Comparison of ENCODE assay signal across 9 cellular contexts in genomic region chr19:9362905-9363304, GRCh38. TPM values are rescaled to one million over a fixed set of nuclear protein-coding genes. Genes with fewer than 3 reads are reported as not detected.
DNase-seq lines count a peak whose midpoint lies in the region; ATAC-seq and TF ChIP-seq lines count a peak whose summit lies in the region.
"Had no signal": no experiment of that assay in that cellular context is flagged by ENCODE, and none has a peak within 500 bp of the region (broad histone marks: within the 10 kb centered on the region; RNA-seq: fewer than 3 reads in every experiment).

Gene ZNF177, plus strand, starts transcription at chr19:9363013. Its CDS starts 15,299 bp downstream, at chr19:9378312.

- H3K4me3 ChIP-seq in endocrine pancreas (ENCODE audit: control insufficient read depth, insufficient read depth, low read length) (peak within 1 kb of the TSS; percentile 4), parathyroid adenoma (ENCODE audit: low read depth, low read length) (peak within 1 kb of the TSS; percentile 22), mucosa of descending colon (no peak within 1 kb of the TSS)

- no peak for TF ChIP-seq CTCF in parathyroid adenoma (IDR thresholded peaks at IDR 0.05)
- TF ChIP-seq CTCF in mucosa of descending colon (IDR thresholded peaks at IDR 0.05): no peak

- intact Hi-C loops in mucosa of descending colon (cut with DNase I, micrococcal nuclease): no loop called here

- no peak for ATAC-seq in HG03378 (IDR thresholded peaks at IDR 0.05; ENCODE audit: unreplicated experiment)
- ATAC-seq in mucosa of descending colon: no peak
- ATAC-seq in GM21786 (IDR thresholded peaks at IDR 0.05; ENCODE audit: unreplicated experiment): no peak

- H3K27me3 ChIP-seq in endocrine pancreas (ENCODE audit: control insufficient read depth, insufficient read depth, low read length): no peaks in the 10 kb centered on the region
- H3K27me3 ChIP-seq in parathyroid adenoma (ENCODE audit: control insufficient read depth, insufficient read depth, low read length): no peaks in the 10 kb centered on the region

- H3K9me3 ChIP-seq in endocrine pancreas (ENCODE audit: control insufficient read depth, low read length) (peaks cover 33% of the 10 kb centered on the region), parathyroid adenoma (ENCODE audit: control insufficient read depth, low read length) (peaks cover 4% of the 10 kb centered on the region), mucosa of descending colon (peaks cover 87% of the 10 kb centered on the region)

- no peak within 1 kb of the TSS for H2AFZ ChIP-seq in parathyroid adenoma

- no peaks in the 10 kb centered on the region for H3K4me1 ChIP-seq in endocrine pancreas (ENCODE audit: control insufficient read depth, insufficient read depth, low read length)
- H3K4me1 ChIP-seq in parathyroid adenoma: no peaks in the 10 kb centered on the region
- no peaks in the 10 kb centered on the region for H3K4me1 ChIP-seq in mucosa of descending colon (ENCODE audit: low read depth)

- DNase-seq in DMS114 treated with DMSO at 0.1 percent for 48 hours (lab: John Stamatoyannopoulos, UW; ENCODE audit: unreplicated experiment): peak; percentile 12
- peak; percentile 91 for DNase-seq in OCI-M1 (lab: John Stamatoyannopoulos, UW)
- DNase-seq in mucosa of descending colon: no peak
- no peak for DNase-seq in foreskin melanocyte
- DNase-seq: NCI-H2081 had no signal

- H3K9ac ChIP-seq in endocrine pancreas (ENCODE audit: control insufficient read depth, insufficient read depth, low read length) (no peak within 1 kb of the TSS), parathyroid adenoma (no peak within 1 kb of the TSS)

- peak within 1 kb of the TSS; percentile 38 for H3K4me2 ChIP-seq in parathyroid adenoma (ENCODE audit: low read length)

- no peak within 1 kb of the TSS for H3K27ac ChIP-seq in parathyroid adenoma

- no peaks in the 10 kb centered on the region for H3K79me2 ChIP-seq in parathyroid adenoma

- H3K36me3 ChIP-seq in endocrine pancreas (ENCODE audit: control insufficient read depth, insufficient read depth, low read length): peaks cover 15% of the 10 kb centered on the region
- H3K36me3 ChIP-seq in parathyroid adenoma (ENCODE audit: control insufficient read depth, insufficient read depth, low read length): peaks cover 2% of the 10 kb centered on the region
- no peaks in the 10 kb centered on the region for H3K36me3 ChIP-seq in mucosa of descending colon (ENCODE audit: low read depth)

RNA-seq across cellular contexts. Expression of gene ZNF177, which starts in this region (rescaled TPM):
- 1 to 10 TPM in 2 of 3 donors, not detected in 1; 2.5 to 5.5 TPM for total RNA-seq in mucosa of descending colon

Comparison
In these comparisons a context has a peak if more than half of its experiments do, and no peak if none do; other contexts are left out.
1. DNase-seq: peak in DMS114 treated with DMSO at 0.1 percent for 48 hours (single experiment) and OCI-M1 (single experiment); none in mucosa of descending colon (0 of 3) and foreskin melanocyte (single experiment).